Comparison of ENCODE assay signal across 1 cellular context in the genomic region with DNA sequence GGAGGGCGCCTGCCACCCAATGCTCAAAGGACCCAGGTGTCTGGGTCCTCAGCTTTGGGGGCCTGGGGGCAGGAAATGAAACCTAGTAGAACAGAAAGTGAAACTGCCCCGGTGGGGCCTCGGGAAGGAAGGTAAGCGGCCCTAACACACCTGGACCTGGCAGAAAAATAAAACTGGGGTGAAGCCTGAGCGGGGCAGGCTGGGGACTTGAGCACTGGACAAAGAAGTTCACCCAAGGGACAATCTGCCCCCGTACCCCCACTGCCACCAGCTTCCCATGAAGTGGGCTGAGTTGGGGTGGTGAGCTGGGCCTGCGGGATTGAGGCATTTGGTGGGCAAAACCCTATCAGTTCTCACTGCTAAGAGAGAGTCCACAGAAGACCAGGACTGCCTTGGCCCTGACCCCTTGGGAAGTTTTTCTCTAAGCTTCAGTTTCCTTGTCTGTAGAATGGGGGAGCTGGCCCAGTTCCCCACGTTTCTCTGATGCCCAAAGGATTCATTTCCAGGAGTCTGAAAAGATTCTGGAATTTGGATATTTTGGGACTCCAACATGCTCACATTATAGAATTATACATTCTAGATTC.
TF ChIP-seq lines count a peak whose summit lies in the region.

No MANE protein-coding gene starts in this region.

TF ChIP-seq in K562, 482 proteins besides CTCF, POLR2A, EP300 and RAD21 (continued from another document and continues in another):
- TF ChIP-seq, protein P1, sequence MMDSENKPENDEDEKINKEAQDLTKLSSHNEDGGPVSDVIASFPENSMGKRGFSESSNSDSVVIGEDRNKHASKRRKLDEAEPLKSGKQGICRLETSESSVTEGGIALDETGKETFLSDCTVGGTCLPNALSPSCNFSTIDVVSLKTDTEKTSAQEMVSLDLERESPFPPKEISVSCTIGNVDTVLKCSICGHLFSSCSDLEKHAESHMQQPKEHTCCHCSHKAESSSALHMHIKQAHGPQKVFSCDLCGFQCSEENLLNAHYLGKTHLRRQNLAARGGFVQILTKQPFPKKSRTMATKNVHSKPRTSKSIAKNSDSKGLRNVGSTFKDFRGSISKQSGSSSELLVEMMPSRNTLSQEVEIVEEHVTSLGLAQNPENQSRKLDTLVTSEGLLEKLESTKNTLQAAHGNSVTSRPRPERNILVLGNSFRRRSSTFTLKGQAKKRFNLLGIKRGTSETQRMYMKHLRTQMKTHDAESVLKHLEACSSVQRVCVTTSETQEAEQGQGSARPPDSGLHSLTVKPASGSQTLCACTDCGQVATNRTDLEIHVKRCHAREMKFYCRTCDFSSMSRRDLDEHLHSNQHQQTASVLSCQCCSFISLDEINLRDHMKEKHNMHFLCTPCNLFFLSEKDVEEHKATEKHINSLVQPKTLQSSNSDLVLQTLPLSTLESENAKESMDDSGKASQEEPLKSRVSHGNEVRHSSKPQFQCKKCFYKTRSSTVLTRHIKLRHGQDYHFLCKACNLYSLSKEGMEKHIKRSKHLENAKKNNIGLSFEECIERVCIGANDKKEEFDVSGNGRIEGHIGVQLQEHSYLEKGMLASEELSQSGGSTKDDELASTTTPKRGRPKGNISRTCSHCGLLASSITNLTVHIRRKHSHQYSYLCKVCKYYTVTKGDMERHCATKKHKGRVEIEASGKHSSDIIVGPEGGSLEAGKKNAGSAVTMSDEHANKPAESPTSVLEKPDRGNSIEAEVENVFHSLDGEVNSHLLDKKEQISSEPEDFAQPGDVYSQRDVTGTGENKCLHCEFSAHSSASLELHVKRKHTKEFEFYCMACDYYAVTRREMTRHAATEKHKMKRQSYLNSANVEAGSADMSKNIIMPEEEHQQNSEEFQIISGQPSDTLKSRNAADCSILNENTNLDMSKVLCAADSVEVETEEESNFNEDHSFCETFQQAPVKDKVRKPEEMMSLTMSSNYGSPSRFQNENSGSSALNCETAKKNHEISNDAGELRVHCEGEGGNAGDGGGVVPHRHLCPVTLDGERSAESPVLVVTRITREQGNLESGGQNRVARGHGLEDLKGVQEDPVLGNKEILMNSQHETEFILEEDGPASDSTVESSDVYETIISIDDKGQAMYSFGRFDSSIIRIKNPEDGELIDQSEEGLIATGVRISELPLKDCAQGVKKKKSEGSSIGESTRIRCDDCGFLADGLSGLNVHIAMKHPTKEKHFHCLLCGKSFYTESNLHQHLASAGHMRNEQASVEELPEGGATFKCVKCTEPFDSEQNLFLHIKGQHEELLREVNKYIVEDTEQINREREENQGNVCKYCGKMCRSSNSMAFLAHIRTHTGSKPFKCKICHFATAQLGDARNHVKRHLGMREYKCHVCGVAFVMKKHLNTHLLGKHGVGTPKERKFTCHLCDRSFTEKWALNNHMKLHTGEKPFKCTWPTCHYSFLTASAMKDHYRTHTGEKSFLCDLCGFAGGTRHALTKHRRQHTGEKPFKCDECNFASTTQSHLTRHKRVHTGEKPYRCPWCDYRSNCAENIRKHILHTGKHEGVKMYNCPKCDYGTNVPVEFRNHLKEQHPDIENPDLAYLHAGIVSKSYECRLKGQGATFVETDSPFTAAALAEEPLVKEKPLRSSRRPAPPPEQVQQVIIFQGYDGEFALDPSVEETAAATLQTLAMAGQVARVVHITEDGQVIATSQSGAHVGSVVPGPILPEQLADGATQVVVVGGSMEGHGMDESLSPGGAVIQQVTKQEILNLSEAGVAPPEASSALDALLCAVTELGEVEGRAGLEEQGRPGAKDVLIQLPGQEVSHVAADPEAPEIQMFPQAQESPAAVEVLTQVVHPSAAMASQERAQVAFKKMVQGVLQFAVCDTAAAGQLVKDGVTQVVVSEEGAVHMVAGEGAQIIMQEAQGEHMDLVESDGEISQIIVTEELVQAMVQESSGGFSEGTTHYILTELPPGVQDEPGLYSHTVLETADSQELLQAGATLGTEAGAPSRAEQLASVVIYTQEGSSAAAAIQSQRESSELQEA (IDR thresholded peaks at IDR 0.05; ENCODE audit: low read depth): no peak
- TF ChIP-seq BRD9 (IDR thresholded peaks at IDR 0.05; ENCODE audit: low read depth, partially characterized antibody): no peak
- no peak for TF ChIP-seq ZNF41 (CRISPR knock-in tag; conservative IDR thresholded peaks at IDR 0.05)
- 0 out of 2 replicates have a peak, but pooled peaks have one; percentile 13 for TF ChIP-seq ZNF3 (CRISPR knock-in tag; IDR thresholded peaks at IDR 0.05)
- TF ChIP-seq PCBP1 (IDR thresholded peaks at IDR 0.05; ENCODE audit: low read depth, low read length, poor library complexity, severe bottlenecking): no peak
- no peak for TF ChIP-seq NFXL1 (CRISPR knock-in tag; IDR thresholded peaks at IDR 0.05)
- no peak for TF ChIP-seq ZNF239 (CRISPR knock-in tag; IDR thresholded peaks at IDR 0.05)
- no peak for TF ChIP-seq ZC3H11A (IDR thresholded peaks at IDR 0.05; ENCODE audit: low read depth, low read length)
- TF ChIP-seq ERF (CRISPR knock-in tag; IDR thresholded peaks at IDR 0.05): no peak
- TF ChIP-seq CBFA2T3 (IDR thresholded peaks at IDR 0.05): no peak
- TF ChIP-seq, protein P2, sequence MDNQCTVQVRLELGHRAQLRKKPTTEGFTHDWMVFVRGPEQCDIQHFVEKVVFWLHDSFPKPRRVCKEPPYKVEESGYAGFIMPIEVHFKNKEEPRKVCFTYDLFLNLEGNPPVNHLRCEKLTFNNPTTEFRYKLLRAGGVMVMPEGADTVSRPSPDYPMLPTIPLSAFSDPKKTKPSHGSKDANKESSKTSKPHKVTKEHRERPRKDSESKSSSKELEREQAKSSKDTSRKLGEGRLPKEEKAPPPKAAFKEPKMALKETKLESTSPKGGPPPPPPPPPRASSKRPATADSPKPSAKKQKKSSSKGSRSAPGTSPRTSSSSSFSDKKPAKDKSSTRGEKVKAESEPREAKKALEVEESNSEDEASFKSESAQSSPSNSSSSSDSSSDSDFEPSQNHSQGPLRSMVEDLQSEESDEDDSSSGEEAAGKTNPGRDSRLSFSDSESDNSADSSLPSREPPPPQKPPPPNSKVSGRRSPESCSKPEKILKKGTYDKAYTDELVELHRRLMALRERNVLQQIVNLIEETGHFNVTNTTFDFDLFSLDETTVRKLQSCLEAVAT (IDR thresholded peaks at IDR 0.05): no peak
- TF ChIP-seq ZNF384 (IDR thresholded peaks at IDR 0.05; ENCODE audit: low read depth, low read length): no peak
- no peak for TF ChIP-seq ETV5 (CRISPR knock-in tag; IDR thresholded peaks at IDR 0.05; ENCODE audit: low read depth)
- TF ChIP-seq RBBP5 (IDR thresholded peaks at IDR 0.05; ENCODE audit: borderline replicate concordance, insufficient read depth, low read length, poor library complexity, severe bottlenecking): peak; percentile 90
- TF ChIP-seq SRSF7 (optimal IDR thresholded peaks at IDR 0.05; ENCODE audit: low read depth, low read length): no peak
- no peak for TF ChIP-seq HBP1 (CRISPR knock-in tag; IDR thresholded peaks at IDR 0.05)
- TF ChIP-seq CBX1 (IDR thresholded peaks at IDR 0.05; ENCODE audit: low read depth): no peak
- TF ChIP-seq, protein P3, sequence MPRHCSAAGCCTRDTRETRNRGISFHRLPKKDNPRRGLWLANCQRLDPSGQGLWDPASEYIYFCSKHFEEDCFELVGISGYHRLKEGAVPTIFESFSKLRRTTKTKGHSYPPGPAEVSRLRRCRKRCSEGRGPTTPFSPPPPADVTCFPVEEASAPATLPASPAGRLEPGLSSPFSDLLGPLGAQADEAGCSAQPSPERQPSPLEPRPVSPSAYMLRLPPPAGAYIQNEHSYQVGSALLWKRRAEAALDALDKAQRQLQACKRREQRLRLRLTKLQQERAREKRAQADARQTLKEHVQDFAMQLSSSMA (CRISPR knock-in tag; IDR thresholded peaks at IDR 0.05): no peak
- no peak for TF ChIP-seq MTA2 (IDR thresholded peaks at IDR 0.05; ENCODE audit: low read depth)
- TF ChIP-seq ETV1 (tag; conservative IDR thresholded peaks at IDR 0.05; ENCODE audit: low read depth): no peak
- no peak for TF ChIP-seq SLC30A9 (CRISPR knock-in tag; IDR thresholded peaks at IDR 0.05)
- TF ChIP-seq MAX (CRISPR knock-in tag; IDR thresholded peaks at IDR 0.05): no peak
- no peak for TF ChIP-seq HNRNPLL (IDR thresholded peaks at IDR 0.05; ENCODE audit: low read depth, low read length, poor library complexity, severe bottlenecking)
- TF ChIP-seq ZFX (CRISPR knock-in tag; IDR thresholded peaks at IDR 0.05): no peak
- TF ChIP-seq ZNF449 (CRISPR knock-in tag; IDR thresholded peaks at IDR 0.05): no peak
- TF ChIP-seq, protein P4, sequence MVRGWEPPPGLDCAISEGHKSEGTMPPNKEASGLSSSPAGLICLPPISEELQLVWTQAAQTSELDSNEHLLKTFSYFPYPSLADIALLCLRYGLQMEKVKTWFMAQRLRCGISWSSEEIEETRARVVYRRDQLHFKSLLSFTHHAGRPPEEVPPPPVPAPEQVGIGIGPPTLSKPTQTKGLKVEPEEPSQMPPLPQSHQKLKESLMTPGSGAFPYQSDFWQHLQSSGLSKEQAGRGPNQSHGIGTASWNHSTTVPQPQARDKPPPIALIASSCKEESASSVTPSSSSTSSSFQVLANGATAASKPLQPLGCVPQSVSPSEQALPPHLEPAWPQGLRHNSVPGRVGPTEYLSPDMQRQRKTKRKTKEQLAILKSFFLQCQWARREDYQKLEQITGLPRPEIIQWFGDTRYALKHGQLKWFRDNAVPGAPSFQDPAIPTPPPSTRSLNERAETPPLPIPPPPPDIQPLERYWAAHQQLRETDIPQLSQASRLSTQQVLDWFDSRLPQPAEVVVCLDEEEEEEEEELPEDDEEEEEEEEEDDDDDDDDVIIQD (CRISPR knock-in tag; IDR thresholded peaks at IDR 0.05): no peak
- TF ChIP-seq ZFP1 (CRISPR knock-in tag; IDR thresholded peaks at IDR 0.05): no peak
- TF ChIP-seq FOSL1 (tag; conservative IDR thresholded peaks at IDR 0.05): no peak
- TF ChIP-seq SRSF3 (IDR thresholded peaks at IDR 0.05; ENCODE audit: insufficient read depth, low read length): no peak
- TF ChIP-seq POLR2B (IDR thresholded peaks at IDR 0.05; ENCODE audit: low read depth, partially characterized antibody): no peak
- 0 out of 2 replicates have a peak, but pooled peaks have one; percentile 18 for TF ChIP-seq EP400 (IDR thresholded peaks at IDR 0.05)
- no peak for TF ChIP-seq MYC (IDR thresholded peaks at IDR 0.05; ENCODE audit: low read depth, low read length)
- no peak for TF ChIP-seq MYC (CRISPR knock-in tag; IDR thresholded peaks at IDR 0.05; ENCODE audit: borderline replicate concordance, low read depth)
- TF ChIP-seq CXXC5 (CRISPR knock-in tag; IDR thresholded peaks at IDR 0.05): no peak; the same call in 1 of the 2 replicates
- no peak for TF ChIP-seq POLR2H (tag; IDR thresholded peaks at IDR 0.05; ENCODE audit: low read depth)
- TF ChIP-seq, protein P5, sequence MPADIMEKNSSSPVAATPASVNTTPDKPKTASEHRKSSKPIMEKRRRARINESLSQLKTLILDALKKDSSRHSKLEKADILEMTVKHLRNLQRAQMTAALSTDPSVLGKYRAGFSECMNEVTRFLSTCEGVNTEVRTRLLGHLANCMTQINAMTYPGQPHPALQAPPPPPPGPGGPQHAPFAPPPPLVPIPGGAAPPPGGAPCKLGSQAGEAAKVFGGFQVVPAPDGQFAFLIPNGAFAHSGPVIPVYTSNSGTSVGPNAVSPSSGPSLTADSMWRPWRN (IDR thresholded peaks at IDR 0.05; ENCODE audit: low read depth): no peak
- no peak for TF ChIP-seq ZBTB17 (CRISPR knock-in tag; IDR thresholded peaks at IDR 0.05)
- no peak for TF ChIP-seq ZNF707 (CRISPR knock-in tag; conservative IDR thresholded peaks at IDR 0.05)
- TF ChIP-seq TCF3 (CRISPR knock-in tag; IDR thresholded peaks at IDR 0.05): no peak
- no peak for TF ChIP-seq HCFC1 (IDR thresholded peaks at IDR 0.05; ENCODE audit: low read depth, low read length)
- no peak for TF ChIP-seq EHMT2 (IDR thresholded peaks at IDR 0.05)
- TF ChIP-seq, protein P6, sequence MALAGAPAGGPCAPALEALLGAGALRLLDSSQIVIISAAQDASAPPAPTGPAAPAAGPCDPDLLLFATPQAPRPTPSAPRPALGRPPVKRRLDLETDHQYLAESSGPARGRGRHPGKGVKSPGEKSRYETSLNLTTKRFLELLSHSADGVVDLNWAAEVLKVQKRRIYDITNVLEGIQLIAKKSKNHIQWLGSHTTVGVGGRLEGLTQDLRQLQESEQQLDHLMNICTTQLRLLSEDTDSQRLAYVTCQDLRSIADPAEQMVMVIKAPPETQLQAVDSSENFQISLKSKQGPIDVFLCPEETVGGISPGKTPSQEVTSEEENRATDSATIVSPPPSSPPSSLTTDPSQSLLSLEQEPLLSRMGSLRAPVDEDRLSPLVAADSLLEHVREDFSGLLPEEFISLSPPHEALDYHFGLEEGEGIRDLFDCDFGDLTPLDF (CRISPR knock-in tag; IDR thresholded peaks at IDR 0.05): no peak
- TF ChIP-seq RHOXF2B (CRISPR knock-in tag; conservative IDR thresholded peaks at IDR 0.05): no peak
- TF ChIP-seq ZNF699 (CRISPR knock-in tag; IDR thresholded peaks at IDR 0.05; ENCODE audit: insufficient replicate concordance): no peak
- no peak for TF ChIP-seq ZNF143 (CRISPR knock-in tag; IDR thresholded peaks at IDR 0.05)
- TF ChIP-seq FOS (IDR thresholded peaks at IDR 0.05; ENCODE audit: extremely low read depth, insufficient read length): no peak
- TF ChIP-seq THRAP3 (IDR thresholded peaks at IDR 0.05; ENCODE audit: borderline replicate concordance): no peak
- TF ChIP-seq DPF2 (IDR thresholded peaks at IDR 0.05): 0 out of 2 replicates have a peak, but pooled peaks have one; percentile 17
- no peak for TF ChIP-seq HDAC3 (IDR thresholded peaks at IDR 0.05; ENCODE audit: borderline replicate concordance, partially characterized antibody)
- no peak for TF ChIP-seq MEIS2 (IDR thresholded peaks at IDR 0.05; ENCODE audit: partially characterized antibody)
- TF ChIP-seq SAP30 (IDR thresholded peaks at IDR 0.05; ENCODE audit: borderline replicate concordance, insufficient read depth, low read depth, low read length, poor library complexity, severe bottlenecking): peak; percentile 33
- no peak for TF ChIP-seq STAT5A (IDR thresholded peaks at IDR 0.05; ENCODE audit: borderline replicate concordance, low read length)
- no peak for TF ChIP-seq SNRNP70 (optimal IDR thresholded peaks at IDR 0.05; ENCODE audit: low read depth, low read length)
